ENCODE assay signal across 27 cellular contexts in genomic region chr17:41740506-41740905, GRCh38. TPM values are rescaled to one million over a fixed set of nuclear protein-coding genes. Genes with fewer than 3 reads are reported as not detected.
DNase-seq lines count a peak whose midpoint lies in the region; ATAC-seq, FAIRE-seq and TF ChIP-seq lines count a peak whose summit lies in the region.
"Had no signal": no experiment of that assay in that cellular context is flagged by ENCODE, and none has a peak within 500 bp of the region (broad histone marks: within the 10 kb centered on the region; RNA-seq: fewer than 3 reads in every experiment).

No MANE protein-coding gene starts in this region.

- TF ChIP-seq CTCF in 22Rv1 (IDR thresholded peaks at IDR 0.05) (no peak), HCT116 (IDR thresholded peaks at IDR 0.05 in 2 of 3, conservative IDR thresholded peaks at IDR 0.05 in 1 of 3; ENCODE audit: borderline replicate concordance in 1 of 3, insufficient read depth in 1 of 3, low read depth in 2 of 3, low read length in 2 of 3) (no peak), Panc1 (IDR thresholded peaks at IDR 0.05) (no peak), foreskin keratinocyte (conservative IDR thresholded peaks at IDR 0.05) (no peak)

- RAD21 ChIA-PET in HCT116 (lab: Charles Lee; ENCODE audit: low non-redundant PET in 1 of 2, low total read pairs in 2 of 2, uncharacterized antibody in 2 of 2, unreplicated experiment in 2 of 2): interaction anchor here in 1 of 2 experiments (0.9 kb wide), 1 partner anchor 45 kb away, joined by 3 read pairs; no protein-coding TSS in a partner anchor

- peak overlapping the region; percentile 65 for H3K4me2 ChIP-seq in HCT116 (ENCODE audit: low read length)

- DNase-seq in HCT116 (ENCODE audit: low read depth, low spot score) (no peak), Panc1 (ENCODE audit: low read depth, low spot score) (no peak), foreskin keratinocyte (no peak), urothelium cell line (ENCODE audit: low spot score) (no peak), NCI-H2081 (lab: John Stamatoyannopoulos, UW) (no peak), amniotic stem cell (lab: John Stamatoyannopoulos, UW) (no peak)
- DNase-seq: AML-193; CD8-positive, alpha-beta T cell; DMS 273 treated with DMSO at 0.1 percent for 48 hours; DMS79; EL; GDM1; NCI-H1048; NCI-H1417 treated with DMSO at 0.1 percent for 48 hours; NCI-H1694 treated with DMSO at 0.1 percent for 48 hours; NCI-H2081 treated with DMSO at 0.1 percent for 48 hours; NCI-H2171; NCI-H510A; Right ventricle myocardium superior had no signal

- no TSS peak for BruUV-seq in HCT116 (replicated peaks; lab: Mats Ljungman, UMichigan)
- no TSS peak for BruUV-seq in Panc1 (replicated peaks; lab: Mats Ljungman, UMichigan)

- H3K27me3 ChIP-seq in HCT116 (ENCODE audit: insufficient read depth, low read length): no peaks in the 10 kb centered on the region
- H3K27me3 ChIP-seq in Panc1 (ENCODE audit: control insufficient read depth, insufficient read depth, low read length): no peaks in the 10 kb centered on the region
- peaks cover 14% of the 10 kb centered on the region for H3K27me3 ChIP-seq in foreskin keratinocyte

- TF ChIP-seq POLR2A in HCT116 (IDR thresholded peaks at IDR 0.05; ENCODE audit: borderline replicate concordance, extremely low read depth, insufficient read depth, insufficient read length): no peak

- no peak for ATAC-seq in HCT116
- no peak for ATAC-seq in Panc1
- ATAC-seq in foreskin keratinocyte: no peak
- ATAC-seq: CD8-positive, alpha-beta T cell had no signal

- peaks cover 21 to 29% of the 10 kb centered on the region in 2 experiments for H3K4me1 ChIP-seq in HCT116 (ENCODE audit: control insufficient read depth in 1 of 2, insufficient read depth in 2 of 2, low read length in 2 of 2)
- H3K4me1 ChIP-seq in Panc1 (ENCODE audit: control insufficient read depth, insufficient read depth, low read length): peaks cover 23% of the 10 kb centered on the region
- peaks cover 19% of the 10 kb centered on the region for H3K4me1 ChIP-seq in foreskin keratinocyte

- intact Hi-C loops in HCT116 (cut with micrococcal nuclease) (no loop called here), Panc1 (cut with micrococcal nuclease; ENCODE audit: unreplicated experiment) (no loop called here)

- H3K36me3 ChIP-seq in HCT116 (ENCODE audit: control insufficient read depth in 1 of 2, insufficient read depth in 2 of 2, low read length in 2 of 2) (no peaks in the 10 kb centered on the region), Panc1 (ENCODE audit: control insufficient read depth, insufficient read depth, low read length) (no peaks in the 10 kb centered on the region)
- H3K36me3 ChIP-seq: SJSA1 had no signal

- H3K9ac ChIP-seq in HCT116 (ENCODE audit: low read length): peak overlapping the region; percentile 55; the same call in 1 of the 2 replicates

- no peak for FAIRE-seq in urothelium cell line (lab: Jason Lieb, UNC)
- FAIRE-seq: A204.1, GM12891, GM19239, H54 had no signal

- no peaks in the 10 kb centered on the region for H4K20me1 ChIP-seq in HCT116 (ENCODE audit: insufficient read depth)

- no peak overlapping the region for H2AFZ ChIP-seq in HCT116 (ENCODE audit: low read depth, low read length, poor library complexity, severe bottlenecking)

- H3K9me3 ChIP-seq in HCT116 (ENCODE audit: control insufficient read depth in 1 of 2, insufficient read depth in 1 of 2, low read depth in 1 of 2, low read length in 2 of 2): no peaks in the 10 kb centered on the region
- no peaks in the 10 kb centered on the region for H3K9me3 ChIP-seq in Panc1 (ENCODE audit: control insufficient read depth, insufficient read depth, low read depth, low read length)
- H3K9me3 ChIP-seq: SJSA1 had no signal

- CTCF ChIA-PET in HCT116 (lab: Charles Lee) (interaction anchor here (1.4 kb wide), 1 partner anchor 61 kb away, joined by 4 read pairs; no protein-coding TSS in a partner anchor), Panc1 (lab: Charles Lee) (interaction anchor here (0.5 to 1.3 kb wide), 2 partner anchors 46 to 57 kb away, joined by 3 to 8 read pairs; partner anchors contain the start of gene JUP)

- no peak for TF ChIP-seq RAD21 in HCT116 (IDR thresholded peaks at IDR 0.05; ENCODE audit: low read depth)

- H3K79me2 ChIP-seq in HCT116 (ENCODE audit: insufficient read depth, low read length): no peaks in the 10 kb centered on the region

- H3K27ac ChIP-seq in 22Rv1 (peak overlapping the region; percentile 35; the same call in 1 of the 2 replicates), HCT116 (ENCODE audit: low read depth, low read length) (no peak overlapping the region), Panc1 (ENCODE audit: low read length) (peak overlapping the region; percentile 1; the same call in 1 of the 2 replicates), foreskin keratinocyte (peak overlapping the region; percentile 98)
- H3K27ac ChIP-seq: C4-2B, SJSA1 had no signal

- H3K4me3 ChIP-seq in HCT116 (replicated peaks in 1 of 2; ENCODE audit: low read depth in 1 of 2, low read length in 2 of 2) (no peak overlapping the region), Panc1 (ENCODE audit: low read depth in 2 of 2, low read length in 2 of 2) (no peak overlapping the region)
- H3K4me3 ChIP-seq: SJSA1 had no signal

- in situ Hi-C loops in Panc1 (cut with HindIII; ENCODE audit: low pct_unique_long_range_greater_than_20kb, low sequenced_read_pairs): no loop called here

- POLR2A ChIA-PET in HCT116 (lab: Charles Lee) (interaction anchor here (1.1 to 2.6 kb wide), 2 partner anchors 46 to 61 kb away, joined by 3 to 8 read pairs; partner anchors contain the start of gene JUP), Panc1 (lab: Charles Lee) (interaction anchor here (0.5 to 0.6 kb wide), 2 partner anchors 10 to 75 kb away, joined by 5 to 6 read pairs; no protein-coding TSS in a partner anchor)

- no peaks in the 10 kb centered on the region for H3K9me2 ChIP-seq in HCT116 (ENCODE audit: insufficient read depth)

TF ChIP-seq in HCT116, 20 proteins besides CTCF, POLR2A, EP300 and RAD21:
- TF ChIP-seq MAX (IDR thresholded peaks at IDR 0.05) (no peak), ZFX (IDR thresholded peaks at IDR 0.05) (no peak), SIN3A (IDR thresholded peaks at IDR 0.05; ENCODE audit: low read depth) (no peak), CBX3 (IDR thresholded peaks at IDR 0.05; ENCODE audit: low read depth) (no peak), ATF3 (IDR thresholded peaks at IDR 0.05) (no peak), EGR1 (IDR thresholded peaks at IDR 0.05; ENCODE audit: low read depth) (no peak), FOSL1 (IDR thresholded peaks at IDR 0.05; ENCODE audit: low read depth) (no peak), SRF (IDR thresholded peaks at IDR 0.05; ENCODE audit: low read depth) (no peak), JUND (IDR thresholded peaks at IDR 0.05) (no peak), SP1 (IDR thresholded peaks at IDR 0.05; ENCODE audit: low read depth) (no peak), ZBTB33 (IDR thresholded peaks at IDR 0.05; ENCODE audit: extremely low read depth, insufficient replicate concordance, low read length) (no peak), EZH2 (IDR thresholded peaks at IDR 0.05) (no peak), TCF7L2 (IDR thresholded peaks at IDR 0.05; ENCODE audit: borderline replicate concordance, extremely low read depth, insufficient read depth, insufficient read length) (no peak), EZH2phosphoT487 (IDR thresholded peaks at IDR 0.05; ENCODE audit: borderline replicate concordance) (no peak), ZNF274 (IDR thresholded peaks at IDR 0.05; ENCODE audit: low read depth, low read length) (no peak)
TF ChIP-seq in HCT116: peak in this region for 0.

RNA-seq across cellular contexts. Expression of gene HAP1, which starts 6.1 kb away (rescaled TPM):
- total RNA-seq in HCT116 (2021; ENCODE audit: unreplicated experiment): 3.4 TPM
- polyA plus RNA-seq in HCT116 (2012): 2.1 and 3.8 TPM in 2 replicates
- total RNA-seq in Panc1 (2021; ENCODE audit: unreplicated experiment): 11.6 TPM
- 16.4 TPM for polyA plus RNA-seq in Panc1 (2012; ENCODE audit: insufficient read length)
- 0.56 and 0.82 TPM in 2 replicates for total RNA-seq in foreskin keratinocyte
- 0.45 and 0.77 TPM in 2 replicates for polyA plus RNA-seq in foreskin keratinocyte
- total RNA-seq: CD8-positive, alpha-beta T cell; Right ventricle myocardium superior; SJSA1 had no signal

RNA-seq across cellular contexts. Expression of gene GAST, which starts 28.4 kb away (rescaled TPM):
- not detected for total RNA-seq in HCT116 (2021; ENCODE audit: unreplicated experiment)
- 0.21 TPM in 1 of 2 replicates, not detected in the other for polyA plus RNA-seq in HCT116 (2012)
- not detected for total RNA-seq in Panc1 (2021; ENCODE audit: unreplicated experiment)
- not detected for polyA plus RNA-seq in Panc1 (2012; ENCODE audit: insufficient read length)
- total RNA-seq in foreskin keratinocyte: 0.37 and 0.42 TPM in 2 replicates
- 0.62 and 0.78 TPM in 2 replicates for polyA plus RNA-seq in foreskin keratinocyte
- total RNA-seq: CD8-positive, alpha-beta T cell; OCI-LY7; Right ventricle myocardium superior; SJSA1 had no signal

RNA-seq across cellular contexts. Expression of gene JUP, which starts 46.0 kb away (rescaled TPM):
- total RNA-seq in HCT116 (2021; ENCODE audit: unreplicated experiment) (224 TPM), Panc1 (2021; ENCODE audit: unreplicated experiment) (352 TPM), foreskin keratinocyte (367 and 442 TPM in 2 replicates)
- 322 and 372 TPM in 2 replicates for polyA plus RNA-seq in HCT116 (2012)
- polyA plus RNA-seq in Panc1 (2012; ENCODE audit: insufficient read length): 528 TPM
- polyA plus RNA-seq in foreskin keratinocyte: 299 and 341 TPM in 2 replicates

RNA-seq across cellular contexts. Expression of gene EIF1, which starts 51.8 kb away (rescaled TPM):
- total RNA-seq in HCT116 (2021; ENCODE audit: unreplicated experiment): 1,082 TPM
- 1,232 and 1,393 TPM in 2 replicates for polyA plus RNA-seq in HCT116 (2012)
- 747 TPM for total RNA-seq in Panc1 (2021; ENCODE audit: unreplicated experiment)
- 685 TPM for polyA plus RNA-seq in Panc1 (2012; ENCODE audit: insufficient read length)
- 346 and 364 TPM in 2 replicates for total RNA-seq in foreskin keratinocyte
- 1,004 and 1,032 TPM in 2 replicates for polyA plus RNA-seq in foreskin keratinocyte
